Comparison of ENCODE assay signal across 8 cellular contexts in the genomic region with DNA sequence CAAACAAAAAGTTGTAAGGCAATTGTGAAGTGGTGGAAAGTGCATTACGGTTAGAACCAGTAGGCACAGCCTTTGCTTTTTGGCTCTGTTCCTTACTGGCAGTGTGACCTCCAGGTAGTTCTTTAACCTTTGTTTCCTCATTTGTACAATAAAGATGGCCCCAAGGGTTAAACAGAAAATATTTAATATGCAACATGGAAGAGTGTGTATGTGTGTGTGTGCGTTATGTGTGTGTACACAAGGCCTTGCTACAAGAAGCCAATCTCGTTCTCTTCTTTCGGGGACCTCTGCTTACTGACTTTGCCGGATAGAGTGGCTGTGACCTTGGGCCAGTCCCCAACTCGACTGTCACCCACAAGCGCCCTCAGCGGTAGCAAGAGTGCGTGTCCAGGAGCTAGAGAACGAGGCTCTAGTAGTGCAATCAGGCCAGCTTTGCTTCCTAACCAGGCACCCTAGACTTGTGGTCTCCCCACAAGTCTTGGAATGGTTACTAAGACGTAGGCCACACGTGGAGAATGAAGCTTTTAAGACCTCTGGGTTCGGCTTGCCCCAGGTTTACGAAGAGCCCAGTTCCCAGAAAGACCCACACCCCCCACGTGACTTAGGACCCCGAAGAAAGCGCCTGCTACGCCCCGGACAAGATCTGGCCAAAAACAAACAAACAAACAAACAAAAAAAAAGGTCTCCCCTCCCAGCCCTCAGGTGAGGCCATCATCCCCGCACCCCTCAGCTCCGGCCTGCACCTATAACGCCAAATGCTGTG. TPM values are rescaled to one million over a fixed set of nuclear protein-coding genes. Genes with fewer than 3 reads are reported as not detected.
DNase-seq lines count a peak whose midpoint lies in the region; ATAC-seq and TF ChIP-seq lines count a peak whose summit lies in the region.

No MANE protein-coding gene starts in this region.

- WGBS in heart right ventricle, 2 donors = 3% methylated on average over 22 of the region's 22 CpGs
- 1 to 2% (median 2%) methylated on average over 22 of the region's 22 CpGs for WGBS in psoas muscle, 3 donors

- H3K9me3 ChIP-seq in heart right ventricle (no peaks in the 10 kb centered on the region), psoas muscle (no peaks in the 10 kb centered on the region)

- DNase-seq in DMS53 (lab: John Stamatoyannopoulos, UW) (peak; percentile 56), DMS53 treated with DMSO at 0.1 percent for 48 hours (lab: John Stamatoyannopoulos, UW; ENCODE audit: unreplicated experiment) (no peak), OCI-M2 (lab: John Stamatoyannopoulos, UW; ENCODE audit: unreplicated experiment) (peak; percentile 60), heart right ventricle (peak; percentile 50 to 51), psoas muscle (peak; percentile 54 to 75)
- DNase-seq in activated naive CD4-positive, alpha-beta T cell treated with anti-CD3 and anti-CD28 coated beads, Interleukin-2, amount 50 U/mL, for 72 hours (ENCODE audit: low spot score in 2 of 2) = peak; percentile 43 to 67

- H3K27me3 ChIP-seq in heart right ventricle (no peaks in the 10 kb centered on the region), psoas muscle (ENCODE audit: insufficient read depth in 3 of 3, low read length in 2 of 3) (no peaks in the 10 kb centered on the region)

- H3K27ac ChIP-seq in heart right ventricle = peak overlapping the region; percentile 78 to 96 (median 87)
- H3K27ac ChIP-seq in psoas muscle = peak overlapping the region; percentile 97

- ATAC-seq in HG03139 (IDR thresholded peaks at IDR 0.05; ENCODE audit: unreplicated experiment) (peak; percentile 17), heart right ventricle (peak in 7 of 8 donors; percentile 14 to 50 (median 37)), psoas muscle (peak; percentile 33 to 58 (median 47)), GM18505 (IDR thresholded peaks at IDR 0.05; ENCODE audit: unreplicated experiment) (no peak)
- peak; percentile 2 to 51 for ATAC-seq in activated naive CD4-positive, alpha-beta T cell treated with anti-CD3 and anti-CD28 coated beads, Interleukin-2, amount 50 U/mL, for 72 hours

- TF ChIP-seq POLR2A in GM18505 (IDR thresholded peaks at IDR 0.05; ENCODE audit: borderline replicate concordance, extremely low read depth, insufficient read depth, insufficient read length) = no peak

- TF ChIP-seq CTCF in heart right ventricle (IDR thresholded peaks at IDR 0.05) = peak in 3 of 9 donors; percentile 13 to 21 (median 13)
- TF ChIP-seq CTCF in psoas muscle (IDR thresholded peaks at IDR 0.05) = no peak

- H3K27ac Mint-ChIP-seq in activated naive CD4-positive, alpha-beta T cell treated with anti-CD3 and anti-CD28 coated beads, Interleukin-2, amount 50 U/mL, for 72 hours = peak overlapping the region; percentile 97 to 99

- H3K9me3 Mint-ChIP-seq in activated naive CD4-positive, alpha-beta T cell treated with anti-CD3 and anti-CD28 coated beads, Interleukin-2, amount 50 U/mL, for 72 hours = peaks cover 0 to 1% of the 10 kb centered on the region in 2 donors

- peaks cover 0 to 25% (median 9%) of the 10 kb centered on the region in 9 donors for H3K36me3 ChIP-seq in heart right ventricle
- peaks cover 0 to 22% of the 10 kb centered on the region in 2 donors for H3K36me3 ChIP-seq in psoas muscle (ENCODE audit: insufficient read depth in 1 of 2, low read depth in 1 of 2)

- H3K4me3 ChIP-seq in heart right ventricle (peak overlapping the region; percentile 57 to 82 (median 74)), psoas muscle (peak overlapping the region; percentile 82)

- intact Hi-C loops in heart right ventricle (cut with DNase I) = loop anchor here in 5 of 10 donors (2.0 to 10.0 kb wide), 5 partner anchors 59 to 292 kb away; a partner anchor contains a TSS
- intact Hi-C loops in psoas muscle (cut with DNase I) = no loop called here

- H3K4me1 ChIP-seq in heart right ventricle (peaks cover 6 to 85% (median 77%) of the 10 kb centered on the region in 9 donors), psoas muscle (peaks cover 53% of the 10 kb centered on the region)

- peaks cover 17 to 32% of the 10 kb centered on the region in 2 donors for H3K36me3 Mint-ChIP-seq in activated naive CD4-positive, alpha-beta T cell treated with anti-CD3 and anti-CD28 coated beads, Interleukin-2, amount 50 U/mL, for 72 hours

RNA-seq across cellular contexts. Expression of a gene that starts 0.6 kb away (rescaled TPM):
- total RNA-seq in activated naive CD4-positive, alpha-beta T cell treated with anti-CD3 and anti-CD28 coated beads, Interleukin-2, amount 50 U/mL, for 72 hours = 10 to 100 TPM; 77.9 to 95.4 TPM
- total RNA-seq in heart right ventricle = 10 to 100 TPM; 36.4 to 65.6 (median 52.3) TPM
- polyA plus RNA-seq in heart right ventricle = 100 to 1,000 TPM in 1 of 2 donors, 10 to 100 TPM in 1; 62.2 to 118 TPM
- 10 to 100 TPM; 24.0 to 80.8 (median 34.5) TPM for total RNA-seq in psoas muscle
- 100 to 1,000 TPM in 1 of 3 donors, 10 to 100 TPM in 2; 73.5 to 109 (median 79.2) TPM for polyA plus RNA-seq in psoas muscle

RNA-seq across cellular contexts. Expression of a gene that starts 2.7 kb away (rescaled TPM):
- total RNA-seq in activated naive CD4-positive, alpha-beta T cell treated with anti-CD3 and anti-CD28 coated beads, Interleukin-2, amount 50 U/mL, for 72 hours = 100 to 1,000 TPM in 1 of 2 donors, 10 to 100 TPM in 1; 58.8 to 128 TPM
- total RNA-seq in heart right ventricle (100 to 1,000 TPM in 3 of 10 donors, 10 to 100 TPM in 7; 80.8 to 110 (median 96.0) TPM), psoas muscle (100 to 1,000 TPM in 1 of 4 donors, 10 to 100 TPM in 3; 36.4 to 102 (median 49.3) TPM)
- polyA plus RNA-seq in heart right ventricle (10 to 100 TPM; 44.9 to 47.9 TPM), psoas muscle (10 to 100 TPM; 59.6 to 64.4 (median 63.2) TPM)

RNA-seq across cellular contexts. Expression of a gene that starts 46.8 kb away (rescaled TPM):
- 1 to 10 TPM in 1 of 2 donors, under 1 TPM in 1; 0.62 to 1.0 TPM for total RNA-seq in activated naive CD4-positive, alpha-beta T cell treated with anti-CD3 and anti-CD28 coated beads, Interleukin-2, amount 50 U/mL, for 72 hours
- total RNA-seq in heart right ventricle (10 to 100 TPM; 20.8 to 62.6 (median 38.5) TPM), psoas muscle (10 to 100 TPM; 44.3 to 65.6 (median 54.6) TPM)
- polyA plus RNA-seq in heart right ventricle (10 to 100 TPM; 33.0 to 44.6 TPM), psoas muscle (10 to 100 TPM in 2 of 3 donors, 1 to 10 TPM in 1; 3.7 to 41.1 (median 13.4) TPM)

RNA-seq across cellular contexts. Expression of a gene that starts 58.5 kb away (rescaled TPM):
- 1 to 10 TPM in 1 of 2 donors, under 1 TPM in 1; 0.16 to 1.7 TPM for total RNA-seq in activated naive CD4-positive, alpha-beta T cell treated with anti-CD3 and anti-CD28 coated beads, Interleukin-2, amount 50 U/mL, for 72 hours
- total RNA-seq in heart right ventricle (10 to 100 TPM in 1 of 10 donors, 1 to 10 TPM in 6, under 1 TPM in 3; 0.66 to 10.0 (median 1.6) TPM), psoas muscle (under 1 TPM; 0.08 to 0.17 (median 0.16) TPM)
- polyA plus RNA-seq in heart right ventricle (1 to 10 TPM; 1.4 to 9.3 TPM), psoas muscle (under 1 TPM; 0.06 to 0.31 (median 0.23) TPM)

Comparison
In these comparisons a context has a peak if more than half of its experiments do, and no peak if none do; other contexts are left out.
1. RNA of a gene that starts 46.8 kb away (total RNA-seq): 44.3 to 65.6 TPM in psoas muscle and 20.8 to 62.6 TPM in heart right ventricle; 0.62 to 1.0 TPM in activated naive CD4-positive, alpha-beta T cell treated with anti-CD3 and anti-CD28 coated beads, Interleukin-2, amount 50 U/mL, for 72 hours; every median in the first group is over 10 times any median in the second.